In genomic region chr10:3926675-3927525, GRCh38 we compare ENCODE assay signal across 1 cellular context.
TF ChIP-seq lines count a peak whose summit lies in the region.

No MANE protein-coding gene starts in this region.

TF ChIP-seq in K562, 482 proteins besides CTCF, POLR2A, EP300 and RAD21 (continued from another document and continues in another):
- TF ChIP-seq, protein P1, sequence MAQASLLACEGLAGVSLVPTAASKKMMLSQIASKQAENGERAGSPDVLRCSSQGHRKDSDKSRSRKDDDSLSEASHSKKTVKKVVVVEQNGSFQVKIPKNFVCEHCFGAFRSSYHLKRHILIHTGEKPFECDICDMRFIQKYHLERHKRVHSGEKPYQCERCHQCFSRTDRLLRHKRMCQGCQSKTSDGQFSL (CRISPR knock-in tag; IDR thresholded peaks at IDR 0.05) = no peak
- TF ChIP-seq, protein P1 (tag; IDR thresholded peaks at IDR 0.05) = no peak
- peak; percentile 52; the same call in 1 of the 2 replicates for TF ChIP-seq VEZF1 (CRISPR knock-in tag; IDR thresholded peaks at IDR 0.05)
- TF ChIP-seq ZNF766 (CRISPR knock-in tag; conservative IDR thresholded peaks at IDR 0.05) = peak; percentile 55; the same call in 1 of the 2 replicates
- TF ChIP-seq KHSRP (IDR thresholded peaks at IDR 0.05) = no peak
- TF ChIP-seq PHF21A (IDR thresholded peaks at IDR 0.05; ENCODE audit: borderline replicate concordance, low read depth) = 0 out of 2 replicates have a peak, but pooled peaks have one; percentile 8
- peak; percentile 84; the same call in 1 of the 2 replicates for TF ChIP-seq NFRKB (IDR thresholded peaks at IDR 0.05; ENCODE audit: low read depth)
- TF ChIP-seq, protein P2, sequence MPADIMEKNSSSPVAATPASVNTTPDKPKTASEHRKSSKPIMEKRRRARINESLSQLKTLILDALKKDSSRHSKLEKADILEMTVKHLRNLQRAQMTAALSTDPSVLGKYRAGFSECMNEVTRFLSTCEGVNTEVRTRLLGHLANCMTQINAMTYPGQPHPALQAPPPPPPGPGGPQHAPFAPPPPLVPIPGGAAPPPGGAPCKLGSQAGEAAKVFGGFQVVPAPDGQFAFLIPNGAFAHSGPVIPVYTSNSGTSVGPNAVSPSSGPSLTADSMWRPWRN (IDR thresholded peaks at IDR 0.05; ENCODE audit: low read depth) = 0 out of 2 replicates have a peak, but pooled peaks have one; percentile 31
- peak; percentile 62 for TF ChIP-seq NBN (IDR thresholded peaks at IDR 0.05; ENCODE audit: low read depth)
- 0 out of 2 replicates have a peak, but pooled peaks have one; percentile 57 for TF ChIP-seq GATAD2A (IDR thresholded peaks at IDR 0.05)
- no peak for TF ChIP-seq ZNF398 (CRISPR knock-in tag; IDR thresholded peaks at IDR 0.05)
- peak; percentile 71 for TF ChIP-seq NEUROD1 (IDR thresholded peaks at IDR 0.05; ENCODE audit: borderline replicate concordance, low read depth, low read length, partially characterized antibody)
- no peak for TF ChIP-seq FOXA1 (IDR thresholded peaks at IDR 0.05; ENCODE audit: borderline replicate concordance)
- peak; percentile 22; the same call in 1 of the 2 replicates for TF ChIP-seq POLR2AphosphoS5 (IDR thresholded peaks at IDR 0.05; ENCODE audit: control insufficient read depth, insufficient read depth, low read depth, low read length)
- no peak for TF ChIP-seq PBX2 (CRISPR knock-in tag; IDR thresholded peaks at IDR 0.05; ENCODE audit: low read depth)
- TF ChIP-seq PBX2 (tag; conservative IDR thresholded peaks at IDR 0.05; ENCODE audit: low read depth) = no peak
- TF ChIP-seq STAT5A (IDR thresholded peaks at IDR 0.05; ENCODE audit: borderline replicate concordance, low read length) = peak; percentile 99
- peak; percentile 37 to 68 for TF ChIP-seq AFF1 (IDR thresholded peaks at IDR 0.05; ENCODE audit: low read depth in 1 of 2, partially characterized antibody in 2 of 2)
- peak; percentile 95 for TF ChIP-seq FOXK2 (conservative IDR thresholded peaks at IDR 0.05 in 1 of 2, IDR thresholded peaks at IDR 0.05 in 1 of 2; ENCODE audit: low read depth in 2 of 2)
- TF ChIP-seq TBL1XR1 (IDR thresholded peaks at IDR 0.05; ENCODE audit: low read length in 2 of 2) = peak in 1 of 2 experiments; percentile 91; a peak in 2 of 4 replicates
- TF ChIP-seq, protein P3, sequence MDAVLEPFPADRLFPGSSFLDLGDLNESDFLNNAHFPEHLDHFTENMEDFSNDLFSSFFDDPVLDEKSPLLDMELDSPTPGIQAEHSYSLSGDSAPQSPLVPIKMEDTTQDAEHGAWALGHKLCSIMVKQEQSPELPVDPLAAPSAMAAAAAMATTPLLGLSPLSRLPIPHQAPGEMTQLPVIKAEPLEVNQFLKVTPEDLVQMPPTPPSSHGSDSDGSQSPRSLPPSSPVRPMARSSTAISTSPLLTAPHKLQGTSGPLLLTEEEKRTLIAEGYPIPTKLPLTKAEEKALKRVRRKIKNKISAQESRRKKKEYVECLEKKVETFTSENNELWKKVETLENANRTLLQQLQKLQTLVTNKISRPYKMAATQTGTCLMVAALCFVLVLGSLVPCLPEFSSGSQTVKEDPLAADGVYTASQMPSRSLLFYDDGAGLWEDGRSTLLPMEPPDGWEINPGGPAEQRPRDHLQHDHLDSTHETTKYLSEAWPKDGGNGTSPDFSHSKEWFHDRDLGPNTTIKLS (IDR thresholded peaks at IDR 0.05; ENCODE audit: borderline replicate concordance, low read depth) = 0 out of 2 replicates have a peak, but pooled peaks have one; percentile 34
- TF ChIP-seq HDAC1 (IDR thresholded peaks at IDR 0.05) = peak; percentile 30 to 93; a peak in 2 of 4 replicates
- TF ChIP-seq ZNF277 (CRISPR knock-in tag; IDR thresholded peaks at IDR 0.05; ENCODE audit: borderline replicate concordance) = no peak
- TF ChIP-seq NFATC3 (IDR thresholded peaks at IDR 0.05) = no peak
- no peak; the same call in 1 of the 2 replicates for TF ChIP-seq BACH1 (tag; IDR thresholded peaks at IDR 0.05)
- TF ChIP-seq CCNT2 (IDR thresholded peaks at IDR 0.05; ENCODE audit: borderline replicate concordance, extremely low read depth, insufficient read length, low read depth, low read length) = peak; percentile 20
- peak; percentile 63 for TF ChIP-seq GATA2 (CRISPR knock-in tag; IDR thresholded peaks at IDR 0.05)
- peak; percentile 90 for TF ChIP-seq TAL1 (IDR thresholded peaks at IDR 0.05)
- TF ChIP-seq ZNF384 (IDR thresholded peaks at IDR 0.05; ENCODE audit: low read depth, low read length) = no peak
- TF ChIP-seq TRIM24 (IDR thresholded peaks at IDR 0.05) = peak; percentile 67 to 86; a peak in 3 of 4 replicates
- TF ChIP-seq PCBP2 (IDR thresholded peaks at IDR 0.05; ENCODE audit: low read depth, low read length, poor library complexity, severe bottlenecking) = no peak
- peak; percentile 85 for TF ChIP-seq NCOA1 (IDR thresholded peaks at IDR 0.05; ENCODE audit: low read depth)
- TF ChIP-seq MTA3 (IDR thresholded peaks at IDR 0.05; ENCODE audit: borderline replicate concordance) = peak; percentile 67; the same call in 1 of the 2 replicates
- TF ChIP-seq U2AF2 (optimal IDR thresholded peaks at IDR 0.05; ENCODE audit: low read depth, low read length) = no peak
- TF ChIP-seq RBBP5 (IDR thresholded peaks at IDR 0.05; ENCODE audit: borderline replicate concordance, insufficient read depth, low read length, poor library complexity, severe bottlenecking) = peak; percentile 80
- TF ChIP-seq MYC (IDR thresholded peaks at IDR 0.05; ENCODE audit: low read depth, low read length) = no peak; the same call in 1 of the 2 replicates
- TF ChIP-seq MYC (CRISPR knock-in tag; IDR thresholded peaks at IDR 0.05; ENCODE audit: borderline replicate concordance, low read depth) = no peak
- TF ChIP-seq TFAM (CRISPR knock-in tag; conservative IDR thresholded peaks at IDR 0.05) = no peak
- TF ChIP-seq CEBPG (CRISPR knock-in tag; IDR thresholded peaks at IDR 0.05) = peak; percentile 87
- peak; percentile 90 to 98 for TF ChIP-seq CEBPG (tag; conservative IDR thresholded peaks at IDR 0.05 in 1 of 2, IDR thresholded peaks at IDR 0.05 in 1 of 2)
- no peak for TF ChIP-seq ZNF780A (CRISPR knock-in tag; IDR thresholded peaks at IDR 0.05)
- peak; percentile 92 for TF ChIP-seq SMARCA4 (IDR thresholded peaks at IDR 0.05)
- TF ChIP-seq POLR3A (IDR thresholded peaks at IDR 0.05; ENCODE audit: borderline replicate concordance, extremely low read depth, insufficient read depth, insufficient read length) = no peak
- TF ChIP-seq MAFF (IDR thresholded peaks at IDR 0.05; ENCODE audit: low read length) = no peak
- TF ChIP-seq KDM2B (CRISPR knock-in tag; IDR thresholded peaks at IDR 0.05) = no peak
- TF ChIP-seq MYNN (IDR thresholded peaks at IDR 0.05) = peak; percentile 68; the same call in 1 of the 2 replicates
- no peak for TF ChIP-seq MYNN (CRISPR knock-in tag; IDR thresholded peaks at IDR 0.05)
- TF ChIP-seq TAF9B (IDR thresholded peaks at IDR 0.05; ENCODE audit: partially characterized antibody) = peak; percentile 66
- 0 out of 4 replicates have a peak, but pooled peaks of 1 of the 2 experiments have one; percentile 31 for TF ChIP-seq SIX5 (IDR thresholded peaks at IDR 0.05; ENCODE audit: borderline replicate concordance in 1 of 2, insufficient read depth in 1 of 2, low read depth in 1 of 2, low read length in 2 of 2)
- no peak for TF ChIP-seq ESRRB (CRISPR knock-in tag; IDR thresholded peaks at IDR 0.05; ENCODE audit: borderline replicate concordance)
- TF ChIP-seq ATF7 (IDR thresholded peaks at IDR 0.05) = peak; percentile 90
- peak; percentile 47 for TF ChIP-seq DACH1 (IDR thresholded peaks at IDR 0.05; ENCODE audit: partially characterized antibody)
- no peak for TF ChIP-seq HDGF (IDR thresholded peaks at IDR 0.05)
- TF ChIP-seq DPF2 (IDR thresholded peaks at IDR 0.05) = peak; percentile 94
- no peak for TF ChIP-seq ZNF431 (CRISPR knock-in tag; IDR thresholded peaks at IDR 0.05)
- TF ChIP-seq, protein P4, sequence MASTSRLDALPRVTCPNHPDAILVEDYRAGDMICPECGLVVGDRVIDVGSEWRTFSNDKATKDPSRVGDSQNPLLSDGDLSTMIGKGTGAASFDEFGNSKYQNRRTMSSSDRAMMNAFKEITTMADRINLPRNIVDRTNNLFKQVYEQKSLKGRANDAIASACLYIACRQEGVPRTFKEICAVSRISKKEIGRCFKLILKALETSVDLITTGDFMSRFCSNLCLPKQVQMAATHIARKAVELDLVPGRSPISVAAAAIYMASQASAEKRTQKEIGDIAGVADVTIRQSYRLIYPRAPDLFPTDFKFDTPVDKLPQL (IDR thresholded peaks at IDR 0.05; ENCODE audit: extremely low read depth, insufficient read length) = no peak
